8 cellular contexts compared by ENCODE assay signal in genomic region chr10:69392481-69393000, GRCh38. TPM values are rescaled to one million over a fixed set of nuclear protein-coding genes. Genes with fewer than 3 reads are reported as not detected.
DNase-seq lines count a peak whose midpoint lies in the region; ATAC-seq and TF ChIP-seq lines count a peak whose summit lies in the region.

No MANE protein-coding gene starts in this region.

- H4K91ac ChIP-seq in trophoblast cell (ENCODE audit: low read depth, low read length), result peak overlapping the region; percentile 52

- H3K27ac ChIP-seq in trophoblast cell (ENCODE audit: low read depth, low read length), result no peak overlapping the region

- H4K12ac ChIP-seq in trophoblast cell (ENCODE audit: low read depth, low read length), result no peak overlapping the region

- no peak overlapping the region for H3K23ac ChIP-seq in trophoblast cell (ENCODE audit: low read length)

- H3K79me1 ChIP-seq in trophoblast cell (ENCODE audit: low read length), result no peaks in the 10 kb centered on the region

- peak overlapping the region; percentile 10 for H2BK12ac ChIP-seq in trophoblast cell (ENCODE audit: low read length)

- H2AK5ac ChIP-seq in trophoblast cell (ENCODE audit: low read length), result no peak overlapping the region

- no peak overlapping the region for H3K4ac ChIP-seq in trophoblast cell (ENCODE audit: low read depth, low read length)

- H3K27ac Mint-ChIP-seq in type B pancreatic cell, result peak overlapping the region; percentile 86

- no peak overlapping the region for H3K14ac ChIP-seq in trophoblast cell (ENCODE audit: low read length)

- DNase-seq in DMS153 treated with DMSO at 0.1 percent for 48 hours (lab: John Stamatoyannopoulos, UW; ENCODE audit: unreplicated experiment) (peak; percentile 90), LNCaP clone FGC (ENCODE audit: low read depth) (peak; percentile 50), SK-MEL-5 (ENCODE audit: low read depth, low spot score) (peak; percentile 81), globus pallidus (ENCODE audit: low spot score) (peak; percentile 69), trophoblast cell (peak; percentile 79 to 95), type B pancreatic cell (ENCODE audit: extremely low spot score, unreplicated experiment) (peak; percentile 82)
- DNase-seq in activated naive CD4-positive, alpha-beta T cell treated with Interleukin-2 at 50 U/mL for 16 hours, result peak; percentile 81

- peaks cover 39 to 55% of the 10 kb centered on the region in 2 experiments for H3K36me3 ChIP-seq in trophoblast cell (ENCODE audit: control insufficient read depth in 1 of 2, insufficient read depth in 2 of 2, low read length in 2 of 2)

- H3K27me3 Mint-ChIP-seq in type B pancreatic cell, result no peaks in the 10 kb centered on the region

- TF ChIP-seq CTCF in LNCaP clone FGC (IDR thresholded peaks at IDR 0.05; ENCODE audit: control insufficient read depth, extremely low read depth, insufficient read depth), result peak; percentile 99
- TF ChIP-seq CTCF in type B pancreatic cell (conservative IDR thresholded peaks at IDR 0.05), result peak; percentile 95

- H3K4me3 ChIP-seq in LNCaP clone FGC (ENCODE audit: low read depth, low read length), result no peak overlapping the region
- no peak overlapping the region for H3K4me3 ChIP-seq in trophoblast cell (ENCODE audit: low read depth, low read length)

- H2BK120ac ChIP-seq in trophoblast cell (ENCODE audit: insufficient read depth, low read length, poor library complexity), result no peak overlapping the region

- H3K79me2 ChIP-seq in trophoblast cell (ENCODE audit: control insufficient read depth, insufficient read depth, low read length, poor library complexity), result no peaks in the 10 kb centered on the region

- H3K4me1 ChIP-seq in trophoblast cell (ENCODE audit: control insufficient read depth in 1 of 2, insufficient read depth in 2 of 2, low read length in 2 of 2), result no peaks in the 10 kb centered on the region

- H3K36me3 Mint-ChIP-seq in type B pancreatic cell, result peaks cover 20% of the 10 kb centered on the region

- in situ Hi-C loops in SK-MEL-5 (cut with HindIII; ENCODE audit: low pct_unique_long_range_greater_than_20kb, low sequenced_read_pairs), result no loop called here

- no peak overlapping the region for H3K18ac ChIP-seq in trophoblast cell (ENCODE audit: low read length)

- no peak overlapping the region for H3K9ac ChIP-seq in trophoblast cell (ENCODE audit: low read length)

- no peaks in the 10 kb centered on the region for H3K9me3 Mint-ChIP-seq in type B pancreatic cell

- no peaks in the 10 kb centered on the region for H3K27me3 ChIP-seq in trophoblast cell (ENCODE audit: insufficient read depth, low read length)

- peaks cover 1% of the 10 kb centered on the region for H3K9me3 ChIP-seq in trophoblast cell (ENCODE audit: insufficient read depth, low read depth, low read length)

- no peak overlapping the region for H3K4me3 Mint-ChIP-seq in type B pancreatic cell

- peaks cover 5% of the 10 kb centered on the region for H3K4me1 Mint-ChIP-seq in type B pancreatic cell (ENCODE audit: unreplicated experiment)

- H3K4me2 ChIP-seq in trophoblast cell (ENCODE audit: low read length), result no peak overlapping the region

- WGBS in trophoblast cell (ENCODE audit: extremely low coverage, insufficient coverage, insufficient read length), result no CpG with 5 or more reads among the region's 7 CpGs

- H4K8ac ChIP-seq in trophoblast cell (ENCODE audit: low read depth, low read length), result peak overlapping the region; percentile 43

- H2BK5ac ChIP-seq in trophoblast cell (ENCODE audit: low read depth, low read length, poor library complexity), result no peak overlapping the region

- no peak overlapping the region for H2AFZ ChIP-seq in trophoblast cell (ENCODE audit: insufficient read depth, low read length, poor library complexity)

- peak; percentile 85 for ATAC-seq in GM21576 (IDR thresholded peaks at IDR 0.05; ENCODE audit: unreplicated experiment)

RNA-seq across cellular contexts. Expression of gene TACR2, which starts 24.2 kb away (rescaled TPM):
- total RNA-seq in SK-MEL-5 (2014; rRNA removed; shearing (Covaris generic)), result 0.27 and 0.32 TPM in 2 replicates
- 0.24 and 0.57 TPM in 2 replicates for polyA plus RNA-seq in SK-MEL-5 (2015; cell fraction: cytosol; rRNA removed)
- not detected in 2 replicates for polyA plus RNA-seq in SK-MEL-5 (2015; cell fraction: nucleus; rRNA removed)
- polyA plus RNA-seq in trophoblast cell (2013), result 0.07 and 0.10 TPM in 2 replicates
- not detected in 2 replicates for total RNA-seq in type B pancreatic cell (ENCODE audit: low replicate concordance)

RNA-seq across cellular contexts. Expression of gene TSPAN15, which starts 58.7 kb away (rescaled TPM):
- 2.1 and 3.7 TPM in 2 replicates for total RNA-seq in SK-MEL-5 (2014; rRNA removed; shearing (Covaris generic))
- polyA plus RNA-seq in SK-MEL-5 (2015; cell fraction: cytosol; rRNA removed), result 1.3 and 4.0 TPM in 2 replicates
- 17.9 and 18.9 TPM in 2 replicates for polyA plus RNA-seq in SK-MEL-5 (2015; cell fraction: nucleus; rRNA removed)
- 19.1 and 19.5 TPM in 2 replicates for polyA plus RNA-seq in trophoblast cell (2013)
- 19.4 and 19.7 TPM in 2 replicates for total RNA-seq in type B pancreatic cell (ENCODE audit: low replicate concordance)
